12 cellular contexts compared by ENCODE assay signal in genomic region chr18:13437034-13437433, GRCh38.
A peak's percentile ranks its signal among the peaks of the same experiment; 100 is the strongest.
DNase-seq lines count a peak whose midpoint lies in the region; ATAC-seq, FAIRE-seq and TF ChIP-seq lines count a peak whose summit lies in the region.
"Had no signal": no experiment of that assay in that cellular context is flagged by ENCODE, and none has a peak within 500 bp of the region (broad histone marks: within the 10 kb centered on the region; RNA-seq: fewer than 3 reads in every experiment).

No MANE protein-coding gene starts in this region.

- no peak for DNase-seq in CD8-positive, alpha-beta memory T cell
- DNase-seq in activated CD4-positive, alpha-beta memory T cell treated with anti-CD3 and anti-CD28 coated beads for 36 hours = peak; percentile 51
- DNase-seq in lower lobe of right lung (peak; percentile 56), prostate gland (ENCODE audit: low spot score) (no peak), GM12892 (ENCODE audit: insufficient read length) (no peak), HCEC 1CT (no peak)
- DNase-seq: glutamatergic neuron, left colon, NCI-H1048, NCI-H524, SJCRH30 had no signal

- H3K4me3 Mint-ChIP-seq in CD8-positive, alpha-beta memory T cell = peak overlapping the region in 5 of 7 donors; percentile 26 to 77 (median 57)
- H3K4me3 Mint-ChIP-seq in activated CD4-positive, alpha-beta memory T cell treated with anti-CD3 and anti-CD28 coated beads for 36 hours = no peak overlapping the region

- no peak for TF ChIP-seq CTCF in lower lobe of right lung (IDR thresholded peaks at IDR 0.05)
- TF ChIP-seq CTCF in prostate gland (IDR thresholded peaks at IDR 0.05) = no peak

- intact Hi-C loops in activated CD4-positive, alpha-beta memory T cell treated with anti-CD3 and anti-CD28 coated beads for 36 hours (cut with micrococcal nuclease) = loop anchor here (5.0 kb wide), 2 partner anchors 125 to 140 kb away; no protein-coding TSS in a partner anchor
- intact Hi-C loops in lower lobe of right lung (cut with DNase I) (no loop called here), prostate gland (cut with DNase I) (loop anchor here (10.0 kb wide), 2 partner anchors 142 to 172 kb away; no protein-coding TSS in a partner anchor)

- H3K36me3 Mint-ChIP-seq in CD8-positive, alpha-beta memory T cell = no peaks in the 10 kb centered on the region
- no peaks in the 10 kb centered on the region for H3K36me3 Mint-ChIP-seq in activated CD4-positive, alpha-beta memory T cell treated with anti-CD3 and anti-CD28 coated beads for 36 hours

- H3K9ac ChIP-seq in BLaER1 = peak overlapping the region; percentile 74; the same call in 1 of the 2 replicates

- H3K27ac ChIP-seq in BLaER1 = peak overlapping the region; percentile 89
- H3K27ac ChIP-seq in CD8-positive, alpha-beta memory T cell (ENCODE audit: low read depth, low read length) = no peak overlapping the region
- H3K27ac ChIP-seq in lower lobe of right lung = no peak overlapping the region
- H3K27ac ChIP-seq in prostate gland = no peak overlapping the region
- H3K27ac ChIP-seq: SJCRH30 had no signal

- peak; percentile 43 to 75 for ATAC-seq in lower lobe of right lung
- ATAC-seq: left colon had no signal

- peaks cover 19 to 39% (median 20%) of the 10 kb centered on the region in 3 donors for H3K4me1 Mint-ChIP-seq in CD8-positive, alpha-beta memory T cell
- peaks cover 58% of the 10 kb centered on the region for H3K4me1 Mint-ChIP-seq in activated CD4-positive, alpha-beta memory T cell treated with anti-CD3 and anti-CD28 coated beads for 36 hours (ENCODE audit: low read depth)

- peaks cover 98% of the 10 kb centered on the region for H3K4me1 ChIP-seq in BLaER1
- H3K4me1 ChIP-seq in CD8-positive, alpha-beta memory T cell (ENCODE audit: insufficient read depth, low read length) = peaks cover 30% of the 10 kb centered on the region
- H3K4me1 ChIP-seq in lower lobe of right lung = no peaks in the 10 kb centered on the region
- H3K4me1 ChIP-seq in prostate gland (replicated peaks) = no peaks in the 10 kb centered on the region
- H3K4me1 ChIP-seq: SJCRH30 had no signal

- H3K27ac Mint-ChIP-seq in CD8-positive, alpha-beta memory T cell = peak overlapping the region in 7 of 8 donors; percentile 79 to 92 (median 89)
- peak overlapping the region; percentile 87 for H3K27ac Mint-ChIP-seq in activated CD4-positive, alpha-beta memory T cell treated with anti-CD3 and anti-CD28 coated beads for 36 hours

- H3K4me2 ChIP-seq in BLaER1 = peak overlapping the region; percentile 94

- H3K36me3 ChIP-seq in BLaER1 (peaks cover 30% of the 10 kb centered on the region), lower lobe of right lung (no peaks in the 10 kb centered on the region), prostate gland (no peaks in the 10 kb centered on the region)
- no peaks in the 10 kb centered on the region for H3K36me3 ChIP-seq in CD8-positive, alpha-beta memory T cell (ENCODE audit: insufficient read depth, low read length)
- H3K36me3 ChIP-seq: SJCRH30 had no signal

- H3K9me3 ChIP-seq in BLaER1 = no peaks in the 10 kb centered on the region
- no peaks in the 10 kb centered on the region for H3K9me3 ChIP-seq in CD8-positive, alpha-beta memory T cell (ENCODE audit: low read length)
- no peaks in the 10 kb centered on the region for H3K9me3 ChIP-seq in lower lobe of right lung
- H3K9me3 ChIP-seq in prostate gland = no peaks in the 10 kb centered on the region
- H3K9me3 ChIP-seq: SJCRH30 had no signal

- 72% methylated on average over 6 of the region's 6 CpGs for WGBS in prostate gland

- H4K20me1 ChIP-seq in BLaER1 = no peaks in the 10 kb centered on the region

- H3K4me3 ChIP-seq in BLaER1 (peak overlapping the region; percentile 54; the same call in 1 of the 2 replicates), lower lobe of right lung (no peak overlapping the region), prostate gland (no peak overlapping the region)
- peak overlapping the region; percentile 38 for H3K4me3 ChIP-seq in CD8-positive, alpha-beta memory T cell (ENCODE audit: low read length)
- H3K4me3 ChIP-seq: SJCRH30 had no signal

- H3K9me3 Mint-ChIP-seq in CD8-positive, alpha-beta memory T cell = no peaks in the 10 kb centered on the region
- no peaks in the 10 kb centered on the region for H3K9me3 Mint-ChIP-seq in activated CD4-positive, alpha-beta memory T cell treated with anti-CD3 and anti-CD28 coated beads for 36 hours

- no peak for FAIRE-seq in GM12892 (lab: Jason Lieb, UNC)

- CTCF ChIA-PET in CD8-positive, alpha-beta memory T cell (lab: Charles Lee) = no interaction called here
- CTCF ChIA-PET in activated CD4-positive, alpha-beta memory T cell treated with anti-CD3 and anti-CD28 coated beads for 36 hours (lab: Charles Lee) = interaction anchor here (0.9 to 2.4 kb wide), 3 partner anchors 219 to 221 kb away, joined by 4 to 13 read pairs (median 4); partner anchors contain the start of gene LDLRAD4

- no peak for TF ChIP-seq POLR2A in prostate gland (IDR thresholded peaks at IDR 0.05)
- no peak for TF ChIP-seq POLR2A in GM12892 (IDR thresholded peaks at IDR 0.05; ENCODE audit: low read depth, low read length)

- POLR2A ChIA-PET in CD8-positive, alpha-beta memory T cell (lab: Charles Lee) = no interaction called here
- POLR2A ChIA-PET in activated CD4-positive, alpha-beta memory T cell treated with anti-CD3 and anti-CD28 coated beads for 36 hours (lab: Charles Lee) = interaction anchor here (3.2 kb wide), 1 partner anchor 60 kb away, joined by 10 read pairs; no protein-coding TSS in a partner anchor

- peaks cover 0 to 1% of the 10 kb centered on the region in 2 donors for H3K27me3 Mint-ChIP-seq in CD8-positive, alpha-beta memory T cell
- H3K27me3 Mint-ChIP-seq in activated CD4-positive, alpha-beta memory T cell treated with anti-CD3 and anti-CD28 coated beads for 36 hours = no peaks in the 10 kb centered on the region

- no peaks in the 10 kb centered on the region for H3K27me3 ChIP-seq in BLaER1
- H3K27me3 ChIP-seq in CD8-positive, alpha-beta memory T cell (ENCODE audit: insufficient read depth, low read length, poor library complexity, severe bottlenecking) = no peaks in the 10 kb centered on the region
- H3K27me3 ChIP-seq in lower lobe of right lung (ENCODE audit: low read depth) = no peaks in the 10 kb centered on the region
- no peaks in the 10 kb centered on the region for H3K27me3 ChIP-seq in prostate gland (replicated peaks; ENCODE audit: insufficient read depth)
- H3K27me3 ChIP-seq: SJCRH30 had no signal

Comparison
In these comparisons a context has a peak if more than half of its experiments do, and no peak if none do; other contexts are left out.
1. H3K4me3 ChIP-seq: peak in BLaER1 (single experiment) and CD8-positive, alpha-beta memory T cell (single experiment); none in lower lobe of right lung (single experiment) and prostate gland (0 of 2).
2. DNase-seq: peak in activated CD4-positive, alpha-beta memory T cell treated with anti-CD3 and anti-CD28 coated beads for 36 hours (single experiment) and lower lobe of right lung (single experiment); none in CD8-positive, alpha-beta memory T cell (0 of 5), prostate gland (single experiment), GM12892 (single experiment) and HCEC 1CT (single experiment).